Comparison of ENCODE assay signal across 23 cellular contexts in the genomic region with DNA sequence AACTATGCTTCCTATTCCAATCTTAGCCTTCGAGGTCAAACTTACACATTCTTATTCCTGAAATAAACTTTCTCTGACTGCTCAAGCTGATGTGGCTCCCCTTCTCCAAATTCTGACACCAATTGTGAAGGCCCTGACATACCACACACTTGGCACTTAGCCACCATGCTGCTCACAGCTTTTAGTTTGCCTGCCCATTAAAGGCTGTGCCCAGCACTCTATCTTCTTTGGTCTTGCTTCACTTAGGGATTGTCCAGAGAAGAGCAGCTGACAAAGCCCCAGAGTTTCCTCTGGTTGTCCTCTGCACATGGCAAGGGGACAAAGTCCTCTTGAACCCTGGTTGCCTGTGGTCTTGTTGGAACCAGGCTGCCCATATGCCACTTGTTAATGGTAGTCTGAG.
DNase-seq lines count a peak whose midpoint lies in the region; ATAC-seq and TF ChIP-seq lines count a peak whose summit lies in the region.
"Had no signal": no experiment of that assay in that cellular context is flagged by ENCODE, and none has a peak within 500 bp of the region (broad histone marks: within the 10 kb centered on the region; RNA-seq: fewer than 3 reads in every experiment).

No MANE protein-coding gene starts in this region.

- dilution Hi-C loops in IMR-90 (cut with HindIII; ENCODE audit: low sequenced_read_pairs, unreplicated experiment), result no loop called here

- H3K4me1 ChIP-seq in IMR-90 (ENCODE audit: control insufficient read depth, insufficient read depth, low read length) (no peaks in the 10 kb centered on the region; the same call in 1 of the 2 replicates), thoracic aorta (ENCODE audit: control insufficient read depth in 1 of 2, low read depth in 2 of 2) (peaks cover 11 to 26% of the 10 kb centered on the region in 2 donors)
- H3K4me1 ChIP-seq: parathyroid adenoma, SJCRH30, suprapubic skin, vagina had no signal

- BruUV-seq in IMR-90 (replicated peaks; lab: Mats Ljungman, UMichigan), result no TSS peak

- DNase-seq in IMR-90 (no peak), chondrocyte (ENCODE audit: low spot score) (no peak), left ventricle myocardium superior (no peak), thoracic aorta (ENCODE audit: low spot score) (no peak), endothelial cell (ENCODE audit: low spot score) (no peak)
- DNase-seq: activated CD4-positive, alpha-beta T cell treated with anti-CD3 and anti-CD28 coated beads for 48 hours; activated naive CD4-positive, alpha-beta T cell treated with anti-CD3 and anti-CD28 coated beads, Interleukin-2, amount 50 U/mL, for 16 hours; AML-193; CD8-positive, alpha-beta memory T cell; cerebellar nuclear complex; DMS53; effector CD8-positive, alpha-beta T cell; head of caudate nucleus; left colon; NCI-H1105; NCI-H2107 had no signal

- no peaks in the 10 kb centered on the region for H3K9me3 ChIP-seq in IMR-90 (ENCODE audit: control insufficient read depth, insufficient read depth, low read length)
- H3K9me3 ChIP-seq in thoracic aorta, result no peaks in the 10 kb centered on the region
- H3K9me3 ChIP-seq: SJCRH30, suprapubic skin, vagina had no signal

- H4K8ac ChIP-seq in IMR-90 (ENCODE audit: low read depth in 2 of 2, low read length in 2 of 2), result no peak overlapping the region

- H3K4me1 Mint-ChIP-seq in chondrocyte (ENCODE audit: low read depth) (peaks cover 41% of the 10 kb centered on the region), endothelial cell (ENCODE audit: unreplicated experiment) (no peaks in the 10 kb centered on the region)
- H3K4me1 Mint-ChIP-seq: CD8-positive, alpha-beta memory T cell had no signal

- H3K36me3 Mint-ChIP-seq in chondrocyte (ENCODE audit: low read depth) (peaks cover 4% of the 10 kb centered on the region), endothelial cell (ENCODE audit: low read depth, unreplicated experiment) (peaks cover 10% of the 10 kb centered on the region)

- no peak overlapping the region for H2AK9ac ChIP-seq in IMR-90 (replicated peaks; ENCODE audit: low read depth, low read length, poor library complexity)

- H3K56ac ChIP-seq in IMR-90 (ENCODE audit: extremely low read depth, insufficient read depth, low read length), result no peak overlapping the region

- no peaks in the 10 kb centered on the region for H3K27me3 ChIP-seq in IMR-90 (ENCODE audit: control insufficient read depth, insufficient read depth, low read length)
- H3K27me3 ChIP-seq in thoracic aorta (replicated peaks; ENCODE audit: insufficient read depth), result no peaks in the 10 kb centered on the region
- H3K27me3 ChIP-seq: SJCRH30, suprapubic skin, vagina had no signal

- POLR2A ChIA-PET in IMR-90 (lab: Charles Lee; ENCODE audit: unreplicated experiment), result no interaction called here

- no peak overlapping the region for H3K9ac ChIP-seq in IMR-90 (ENCODE audit: low read depth, low read length)
- H3K9ac ChIP-seq: parathyroid adenoma had no signal

- intact Hi-C loops in IMR-90 (cut with micrococcal nuclease) (loop anchor here (10.0 kb wide), 1 partner anchor 76 kb away; no protein-coding TSS in a partner anchor), left ventricle myocardium superior (cut with micrococcal nuclease) (no loop called here)

- peak overlapping the region; percentile 76 for H3K27ac Mint-ChIP-seq in chondrocyte (ENCODE audit: unreplicated experiment)
- H3K27ac Mint-ChIP-seq in endothelial cell (ENCODE audit: unreplicated experiment), result no peak overlapping the region
- H3K27ac Mint-ChIP-seq: nephron had no signal

- no peak overlapping the region for H3K27ac ChIP-seq in IMR-90 (ENCODE audit: insufficient read depth, low read length)
- H3K27ac ChIP-seq in thoracic aorta, result peak overlapping the region; percentile 71 to 84
- H3K27ac ChIP-seq: parathyroid adenoma, SJCRH30, suprapubic skin, vagina had no signal

- H3K36me3 ChIP-seq in IMR-90 (ENCODE audit: control insufficient read depth, insufficient read depth, low read length) (no peaks in the 10 kb centered on the region), thoracic aorta (no peaks in the 10 kb centered on the region)
- H3K36me3 ChIP-seq: vagina had no signal

- no peak overlapping the region for H4K5ac ChIP-seq in IMR-90 (ENCODE audit: low read depth, low read length)

- no peaks in the 10 kb centered on the region for H4K20me1 ChIP-seq in IMR-90 (ENCODE audit: insufficient read depth, low read length)

- H2AFZ ChIP-seq in IMR-90 (replicated peaks; ENCODE audit: low read length, poor library complexity), result no peak overlapping the region
- H2AFZ ChIP-seq: parathyroid adenoma had no signal

- no peak overlapping the region for H3K4me2 ChIP-seq in IMR-90 (ENCODE audit: low read depth, low read length)

- no peak overlapping the region; the same call in 1 of the 2 replicates for H2AK5ac ChIP-seq in IMR-90 (ENCODE audit: low read depth, low read length)

- H3K27me3 Mint-ChIP-seq in chondrocyte (ENCODE audit: low read depth) (no peaks in the 10 kb centered on the region), endothelial cell (ENCODE audit: unreplicated experiment) (no peaks in the 10 kb centered on the region)

- no peak overlapping the region for H2BK5ac ChIP-seq in IMR-90 (ENCODE audit: low read depth, low read length, poor library complexity, severe bottlenecking)

- TF ChIP-seq CTCF in IMR-90 (conservative IDR thresholded peaks at IDR 0.05; ENCODE audit: low read depth, low read length), result no peak
- no peak for TF ChIP-seq CTCF in chondrocyte (IDR thresholded peaks at IDR 0.05)
- no peak for TF ChIP-seq CTCF in thoracic aorta (IDR thresholded peaks at IDR 0.05)
- no peak for TF ChIP-seq CTCF in endothelial cell (IDR thresholded peaks at IDR 0.05; ENCODE audit: unreplicated experiment)

- H3K23ac ChIP-seq in IMR-90 (ENCODE audit: low read depth, low read length), result no peak overlapping the region

- no peak for TF ChIP-seq POLR2A in IMR-90 (IDR thresholded peaks at IDR 0.05; ENCODE audit: low read depth, low read length)

- no peak overlapping the region for H3K4me3 ChIP-seq in IMR-90 (ENCODE audit: insufficient read depth, low read depth, low read length)
- no peak overlapping the region for H3K4me3 ChIP-seq in thoracic aorta
- H3K4me3 ChIP-seq: SJCRH30, suprapubic skin, vagina had no signal

- WGBS in IMR-90 (ENCODE audit: extremely low coverage in 2 of 2, insufficient read length in 1 of 2), 2 experiments, result no CpG with 5 or more reads among the region's 1 CpG

- TF ChIP-seq RAD21 in IMR-90 (IDR thresholded peaks at IDR 0.05; ENCODE audit: low read length), result no peak

- 0 out of 4 replicates have a peak, but pooled peaks cover 0 to 3% of the 10 kb centered on the region in 2 experiments for H3K79me1 ChIP-seq in IMR-90 (ENCODE audit: low read depth in 1 of 2, low read length in 2 of 2)

- CTCF ChIA-PET in IMR-90 (lab: Yijun Ruan, JAX), result no interaction called here

- H3K9me3 Mint-ChIP-seq in chondrocyte (ENCODE audit: low read depth), result peaks cover 12% of the 10 kb centered on the region
- no peaks in the 10 kb centered on the region for H3K9me3 Mint-ChIP-seq in endothelial cell (ENCODE audit: unreplicated experiment)
- H3K9me3 Mint-ChIP-seq: CD8-positive, alpha-beta memory T cell had no signal

- ATAC-seq in IMR-90 (ENCODE audit: low read depth) (no peak; the same call in 1 of the 2 replicates), left ventricle myocardium superior (peak; percentile 27), thoracic aorta (ENCODE audit: insufficient number of reproducible peaks, low FRiP score, low read depth) (no peak), GM19035 (IDR thresholded peaks at IDR 0.05; ENCODE audit: unreplicated experiment) (no peak), GM19452 (IDR thresholded peaks at IDR 0.05; ENCODE audit: unreplicated experiment) (no peak)
- ATAC-seq: left colon had no signal

- H3K18ac ChIP-seq in IMR-90 (ENCODE audit: low read depth, low read length), result no peak overlapping the region

- no peak overlapping the region for H2BK15ac ChIP-seq in IMR-90 (ENCODE audit: low read depth, low read length)

- peak overlapping the region; percentile 53 for H2BK120ac ChIP-seq in IMR-90 (ENCODE audit: low read depth, low read length)

- H4K91ac ChIP-seq in IMR-90 (ENCODE audit: insufficient read depth, low read depth, low read length), result no peak overlapping the region

- peak overlapping the region; percentile 18; the same call in 1 of the 2 replicates for H2BK20ac ChIP-seq in IMR-90 (ENCODE audit: low read depth, low read length)

- 0 out of 2 replicates have a peak, but pooled peaks cover 2% of the 10 kb centered on the region for H3K9me1 ChIP-seq in IMR-90 (ENCODE audit: insufficient read depth, low read length)

- in situ Hi-C loops in IMR-90 (cut with MboI; ENCODE audit: low sequenced_read_pairs), result no loop called here

- no peak overlapping the region for H3K14ac ChIP-seq in IMR-90 (replicated peaks; ENCODE audit: low read depth, low read length)

- H3K4ac ChIP-seq in IMR-90 (ENCODE audit: low read depth, low read length), result peak overlapping the region; percentile 48

- H3K4me3 Mint-ChIP-seq in chondrocyte (ENCODE audit: unreplicated experiment), result no peak overlapping the region
- H3K4me3 Mint-ChIP-seq in endothelial cell (ENCODE audit: unreplicated experiment), result no peak overlapping the region
- H3K4me3 Mint-ChIP-seq: CD8-positive, alpha-beta memory T cell; nephron had no signal

TF ChIP-seq in IMR-90, 13 proteins besides CTCF, POLR2A, EP300 and RAD21:
- TF ChIP-seq FOS (IDR thresholded peaks at IDR 0.05; ENCODE audit: low read depth, low read length), result no peak
- no peak for TF ChIP-seq CEBPB (IDR thresholded peaks at IDR 0.05; ENCODE audit: low read depth, low read length)
- no peak for TF ChIP-seq NFE2L2 (IDR thresholded peaks at IDR 0.05; ENCODE audit: low read depth, low read length)
- TF ChIP-seq RFX5 (IDR thresholded peaks at IDR 0.05; ENCODE audit: low read depth, low read length), result no peak
- no peak for TF ChIP-seq BHLHE40 (IDR thresholded peaks at IDR 0.05; ENCODE audit: low read depth, low read length)
- no peak for TF ChIP-seq RCOR1 (IDR thresholded peaks at IDR 0.05; ENCODE audit: insufficient replicate concordance, low read length)
- TF ChIP-seq CHD1 (IDR thresholded peaks at IDR 0.05; ENCODE audit: low read depth, low read length), result no peak
- no peak for TF ChIP-seq MAFK (IDR thresholded peaks at IDR 0.05; ENCODE audit: low read depth, low read length)
- no peak for TF ChIP-seq MAZ (IDR thresholded peaks at IDR 0.05; ENCODE audit: borderline replicate concordance, low read depth, low read length)
